14 cellular contexts compared by ENCODE assay signal in the genomic region with DNA sequence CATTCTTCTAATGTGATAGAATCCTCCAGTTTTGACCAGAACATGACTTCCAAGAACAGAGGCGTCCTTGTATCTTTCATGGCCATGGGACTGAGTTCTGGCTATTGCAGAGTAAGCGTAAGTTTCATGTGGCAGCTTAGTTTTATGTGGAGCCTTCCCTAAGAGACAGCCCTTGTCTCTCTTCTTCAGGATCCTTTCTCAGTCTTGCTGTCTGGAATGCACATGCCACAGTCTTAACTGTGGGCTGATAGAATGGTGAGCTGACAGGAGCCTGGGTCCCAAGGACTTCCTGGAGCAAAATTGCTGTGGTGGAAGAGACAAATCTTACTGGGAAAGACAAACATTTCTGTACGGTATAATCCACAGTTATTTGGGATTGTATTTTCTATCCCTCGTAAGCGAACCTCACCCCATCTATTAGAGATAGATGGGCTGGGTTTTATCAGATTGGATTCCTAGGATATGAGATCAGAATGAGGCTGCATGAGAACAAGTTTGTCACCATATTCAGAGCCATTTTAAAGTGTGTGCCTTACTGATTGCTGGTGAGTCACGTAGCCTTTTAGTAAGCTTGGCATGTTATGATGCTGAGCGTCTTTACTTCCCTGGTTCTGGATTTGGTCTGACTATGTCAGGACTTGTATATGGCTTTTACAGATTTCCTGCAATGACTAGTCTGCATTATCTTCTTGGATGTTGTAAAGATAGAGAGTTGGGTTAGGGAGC. TPM values are rescaled to one million over a fixed set of nuclear protein-coding genes. Genes with fewer than 3 reads are reported as not detected.
DNase-seq lines count a peak whose midpoint lies in the region; ATAC-seq and TF ChIP-seq lines count a peak whose summit lies in the region.
"Had no signal": no experiment of that assay in that cellular context is flagged by ENCODE, and none has a peak within 500 bp of the region (broad histone marks: within the 10 kb centered on the region; RNA-seq: fewer than 3 reads in every experiment).

No MANE protein-coding gene starts in this region.

- peak; percentile 80 for DNase-seq in AG10803 (ENCODE audit: low read depth)
- peak; percentile 88 for DNase-seq in HT1080 (ENCODE audit: low read depth)
- peak; percentile 86 for DNase-seq in mammary epithelial cell
- peak; percentile 77 for DNase-seq in kidney tubule cell (ENCODE audit: low spot score)
- no peak for DNase-seq in coronary artery (ENCODE audit: low spot score)
- DNase-seq in T-helper 2 cell treated with Interferon-gamma antibody and Interleukin-4, amounts not matched to agents 5 μg/mL and 100 μg/mL, for 36 hours (ENCODE audit: low spot score) = no peak
- no peak for DNase-seq in stimulated activated naive CD8-positive, alpha-beta T cell treated with anti-CD3 and anti-CD28 coated beads, Interleukin-15, Interleukin-2, amounts not matched to agents 100 U/mL and 50 U/mL, for 24 hours
- no peak for DNase-seq in activated CD8-positive, alpha-beta T cell treated with anti-CD3 and anti-CD28 coated beads for 36 hours
- DNase-seq: activated T-cell treated with anti-CD3 and anti-CD28 coated beads, Interleukin-2, amount 50 U/mL, for 4 hours; CD8-positive, alpha-beta memory T cell; central memory CD4-positive, alpha-beta T cell; Peyer's patch had no signal

- no peaks in the 10 kb centered on the region for H3K27me3 ChIP-seq in mammary epithelial cell (ENCODE audit: insufficient read depth, low read length)
- H3K27me3 ChIP-seq: Peyer's patch had no signal

- H3K4me3 ChIP-seq in AG10803 (ENCODE audit: low read length) (no peak overlapping the region), mammary epithelial cell (replicated peaks in 1 of 3; ENCODE audit: insufficient read depth in 1 of 3, low read depth in 2 of 3, low read length in 3 of 3) (no peak overlapping the region), coronary artery (no peak overlapping the region)
- H3K4me3 ChIP-seq: Peyer's patch, skin epidermis had no signal

- H3K79me2 ChIP-seq in mammary epithelial cell (ENCODE audit: insufficient read depth, low read length) = no peaks in the 10 kb centered on the region

- POLR2A ChIA-PET in activated CD8-positive, alpha-beta T cell treated with anti-CD3 and anti-CD28 coated beads for 36 hours (lab: Charles Lee) = no interaction called here

- no peaks in the 10 kb centered on the region for H4K20me1 ChIP-seq in mammary epithelial cell (ENCODE audit: insufficient read depth, low read length)

- intact Hi-C loops in mammary epithelial cell (cut with micrococcal nuclease) = no loop called here
- intact Hi-C loops in activated CD8-positive, alpha-beta T cell treated with anti-CD3 and anti-CD28 coated beads for 36 hours (cut with micrococcal nuclease) = no loop called here

- BruUV-seq in mammary epithelial cell (replicated peaks; lab: Mats Ljungman, UMichigan) = no TSS peak

- CTCF ChIA-PET in mammary epithelial cell (lab: Charles Lee; ENCODE audit: low non-redundant PET) = no interaction called here
- CTCF ChIA-PET in activated CD8-positive, alpha-beta T cell treated with anti-CD3 and anti-CD28 coated beads for 36 hours (lab: Charles Lee) = no interaction called here

- dilution Hi-C loops in mammary epithelial cell (cut with HindIII; ENCODE audit: low sequenced_read_pairs) = no loop called here

- H3K27ac Mint-ChIP-seq in T-helper 2 cell treated with Interferon-gamma antibody and Interleukin-4, amounts not matched to agents 5 μg/mL and 100 μg/mL, for 36 hours = no peak overlapping the region
- no peak overlapping the region for H3K27ac Mint-ChIP-seq in activated CD8-positive, alpha-beta T cell treated with anti-CD3 and anti-CD28 coated beads for 36 hours
- H3K27ac Mint-ChIP-seq: CD8-positive, alpha-beta memory T cell; WTC11 had no signal

- H3K27ac ChIP-seq in mammary epithelial cell (ENCODE audit: insufficient read depth, low read depth, low read length) (peak overlapping the region; percentile 33), coronary artery (no peak overlapping the region)
- H3K27ac ChIP-seq: Peyer's patch had no signal

- H3K36me3 ChIP-seq in mammary epithelial cell (ENCODE audit: insufficient read depth, low read length) = no peaks in the 10 kb centered on the region
- H3K36me3 ChIP-seq: Peyer's patch had no signal

- H2AFZ ChIP-seq in mammary epithelial cell (ENCODE audit: low read depth, low read length) = peak overlapping the region; percentile 66

- peaks cover 16% of the 10 kb centered on the region for H3K4me1 ChIP-seq in mammary epithelial cell (ENCODE audit: insufficient read depth, low read length)
- H3K4me1 ChIP-seq: Peyer's patch had no signal

- H3K36me3 Mint-ChIP-seq in T-helper 2 cell treated with Interferon-gamma antibody and Interleukin-4, amounts not matched to agents 5 μg/mL and 100 μg/mL, for 36 hours (ENCODE audit: low read depth) = peaks cover 1% of the 10 kb centered on the region
- peaks cover 7% of the 10 kb centered on the region for H3K36me3 Mint-ChIP-seq in activated CD8-positive, alpha-beta T cell treated with anti-CD3 and anti-CD28 coated beads for 36 hours (ENCODE audit: low read depth)
- H3K36me3 Mint-ChIP-seq: WTC11 had no signal

- TF ChIP-seq CTCF in AG10803 (conservative IDR thresholded peaks at IDR 0.05; ENCODE audit: low read length) (no peak), mammary epithelial cell (conservative IDR thresholded peaks at IDR 0.05 in 1 of 2, IDR thresholded peaks at IDR 0.05 in 1 of 2; ENCODE audit: extremely low read depth in 1 of 2, insufficient read depth in 1 of 2, low read depth in 1 of 2, low read length in 2 of 2) (no peak), coronary artery (IDR thresholded peaks at IDR 0.05) (no peak)
- TF ChIP-seq CTCF in activated CD8-positive, alpha-beta T cell treated with anti-CD3 and anti-CD28 coated beads for 36 hours (IDR thresholded peaks at IDR 0.05) = no peak

- no peaks in the 10 kb centered on the region for H3K4me1 Mint-ChIP-seq in T-helper 2 cell treated with Interferon-gamma antibody and Interleukin-4, amounts not matched to agents 5 μg/mL and 100 μg/mL, for 36 hours (ENCODE audit: low read depth)
- no peaks in the 10 kb centered on the region for H3K4me1 Mint-ChIP-seq in activated CD8-positive, alpha-beta T cell treated with anti-CD3 and anti-CD28 coated beads for 36 hours (ENCODE audit: low read depth)
- H3K4me1 Mint-ChIP-seq: CD8-positive, alpha-beta memory T cell had no signal

- 53% methylated on average over 6 of the region's 7 CpGs for WGBS in mammary epithelial cell (ENCODE audit: low coverage, missing lambda C conversion rate)

- in situ Hi-C loops in mammary epithelial cell (cut with MboI; ENCODE audit: low sequenced_read_pairs in 2 of 2) = no loop called here

- H3K4me3 Mint-ChIP-seq in T-helper 2 cell treated with Interferon-gamma antibody and Interleukin-4, amounts not matched to agents 5 μg/mL and 100 μg/mL, for 36 hours = no peak overlapping the region
- H3K4me3 Mint-ChIP-seq in activated CD8-positive, alpha-beta T cell treated with anti-CD3 and anti-CD28 coated beads for 36 hours = no peak overlapping the region
- H3K4me3 Mint-ChIP-seq: activated T-cell treated with anti-CD3 and anti-CD28 coated beads, Interleukin-2, amount 50 U/mL, for 4 hours; CD8-positive, alpha-beta memory T cell; WTC11 had no signal

- no peaks in the 10 kb centered on the region for H3K9me3 Mint-ChIP-seq in T-helper 2 cell treated with Interferon-gamma antibody and Interleukin-4, amounts not matched to agents 5 μg/mL and 100 μg/mL, for 36 hours
- H3K9me3 Mint-ChIP-seq in activated CD8-positive, alpha-beta T cell treated with anti-CD3 and anti-CD28 coated beads for 36 hours = no peaks in the 10 kb centered on the region
- H3K9me3 Mint-ChIP-seq: activated T-cell treated with anti-CD3 and anti-CD28 coated beads, Interleukin-2, amount 50 U/mL, for 4 hours; CD8-positive, alpha-beta memory T cell; WTC11 had no signal

- H3K4me2 ChIP-seq in mammary epithelial cell (ENCODE audit: insufficient read depth, low read depth, low read length) = peak overlapping the region; percentile 37

- ATAC-seq in stimulated activated naive CD8-positive, alpha-beta T cell treated with anti-CD3 and anti-CD28 coated beads, Interleukin-15, Interleukin-2, amounts not matched to agents 100 U/mL and 50 U/mL, for 24 hours = no peak
- ATAC-seq in activated CD8-positive, alpha-beta T cell treated with anti-CD3 and anti-CD28 coated beads for 36 hours = no peak
- ATAC-seq: activated T-cell treated with anti-CD3 and anti-CD28 coated beads, Interleukin-2, amount 50 U/mL, for 4 hours; WTC11 had no signal

- no peaks in the 10 kb centered on the region for H3K9me3 ChIP-seq in mammary epithelial cell (replicated peaks; ENCODE audit: insufficient read depth, low read length)
- H3K9me3 ChIP-seq: Peyer's patch had no signal

- H3K9ac ChIP-seq in mammary epithelial cell (ENCODE audit: insufficient read depth, low read length) = no peak overlapping the region

- H3K27me3 Mint-ChIP-seq in T-helper 2 cell treated with Interferon-gamma antibody and Interleukin-4, amounts not matched to agents 5 μg/mL and 100 μg/mL, for 36 hours (ENCODE audit: low read depth) = no peaks in the 10 kb centered on the region
- no peaks in the 10 kb centered on the region for H3K27me3 Mint-ChIP-seq in activated CD8-positive, alpha-beta T cell treated with anti-CD3 and anti-CD28 coated beads for 36 hours
- H3K27me3 Mint-ChIP-seq: CD8-positive, alpha-beta memory T cell had no signal

RNA-seq across cellular contexts. Expression of a gene that starts 32.8 kb away (rescaled TPM):
- 9.1 and 9.9 TPM in 2 replicates for total RNA-seq in HT1080 (2014; rRNA removed; shearing (Covaris generic))
- polyA plus RNA-seq in HT1080 (2015; cell fraction: cytosol; rRNA removed) = 6.9 and 9.5 TPM in 2 replicates
- polyA plus RNA-seq in HT1080 (2015; cell fraction: nucleus; rRNA removed) = 8.4 and 12.2 TPM in 2 replicates
- total RNA-seq in mammary epithelial cell = 10 to 100 TPM; 10.8 to 15.6 TPM
- polyA plus RNA-seq in mammary epithelial cell = 9.3 TPM
- polyA minus RNA-seq in mammary epithelial cell = 44.3 TPM
- total RNA-seq in activated CD8-positive, alpha-beta T cell treated with anti-CD3 and anti-CD28 coated beads for 36 hours = 10 to 100 TPM; 13.0 to 13.8 TPM

Comparison
In these comparisons a context has a peak if more than half of its experiments do, and no peak if none do; other contexts are left out.
1. DNase-seq: peak in AG10803 (single experiment), HT1080 (single experiment), mammary epithelial cell (single experiment) and kidney tubule cell (single experiment); none in coronary artery (single experiment), T-helper 2 cell treated with Interferon-gamma antibody and Interleukin-4, amounts not matched to agents 5 μg/mL and 100 μg/mL, for 36 hours (single experiment), stimulated activated naive CD8-positive, alpha-beta T cell treated with anti-CD3 and anti-CD28 coated beads, Interleukin-15, Interleukin-2, amounts not matched to agents 100 U/mL and 50 U/mL, for 24 hours (single experiment) and activated CD8-positive, alpha-beta T cell treated with anti-CD3 and anti-CD28 coated beads for 36 hours (single experiment).